In genomic region chr4:48044298-48044697, GRCh38 we compare ENCODE assay signal across 12 cellular contexts. TPM values are rescaled to one million over a fixed set of nuclear protein-coding genes. Genes with fewer than 3 reads are reported as not detected.
DNase-seq lines count a peak whose midpoint lies in the region; ATAC-seq and TF ChIP-seq lines count a peak whose summit lies in the region.
"Had no signal": no experiment of that assay in that cellular context is flagged by ENCODE, and none has a peak within 500 bp of the region (broad histone marks: within the 10 kb centered on the region; RNA-seq: fewer than 3 reads in every experiment).

No MANE protein-coding gene starts in this region.

- DNase-seq in Karpas-422, result peak; percentile 59
- no peak for DNase-seq in activated B cell treated with CpG ODN at 0.5 μM for 24 hours
- no peak for DNase-seq in activated T-cell treated with anti-CD3 and anti-CD28 coated beads, Interleukin-2, amount 50 U/mL, for 72 hours
- no peak for DNase-seq in putamen (ENCODE audit: low spot score)
- DNase-seq in HFFc6, result no peak
- DNase-seq: DMS 273 treated with DMSO at 0.1 percent for 48 hours, HCEC 1CT had no signal

- H3K9me3 Mint-ChIP-seq in activated B cell treated with CpG ODN at 0.5 μM for 24 hours (no peaks in the 10 kb centered on the region), HFFc6 (no peaks in the 10 kb centered on the region)
- H3K9me3 Mint-ChIP-seq in activated T-cell treated with anti-CD3 and anti-CD28 coated beads, Interleukin-2, amount 50 U/mL, for 72 hours, result no peaks in the 10 kb centered on the region

- no peak overlapping the region for H3K9ac ChIP-seq in Karpas-422 (ENCODE audit: low read length)

- H3K4me1 Mint-ChIP-seq in activated B cell treated with CpG ODN at 0.5 μM for 24 hours (peaks cover 68% of the 10 kb centered on the region), HFFc6 (ENCODE audit: low read depth) (no peaks in the 10 kb centered on the region)
- H3K4me1 Mint-ChIP-seq in activated T-cell treated with anti-CD3 and anti-CD28 coated beads, Interleukin-2, amount 50 U/mL, for 72 hours (ENCODE audit: low read depth), result peaks cover 84% of the 10 kb centered on the region

- no peaks in the 10 kb centered on the region for H3K27me3 ChIP-seq in DOHH2 (ENCODE audit: control insufficient read depth, low read length)
- no peaks in the 10 kb centered on the region for H3K27me3 ChIP-seq in Karpas-422 (ENCODE audit: low read length)

- H3K79me2 ChIP-seq in DOHH2 (ENCODE audit: control insufficient read depth, low read length) (no peaks in the 10 kb centered on the region), Karpas-422 (ENCODE audit: low read length) (no peaks in the 10 kb centered on the region)

- intact Hi-C loops in activated B cell treated with CpG ODN at 0.5 μM for 24 hours (cut with micrococcal nuclease), result loop anchor here (10.0 kb wide), 2 partner anchors 479 to 861 kb away; partner anchors contain the start of gene OCIAD2

- TF ChIP-seq CTCF in DOHH2 (IDR thresholded peaks at IDR 0.05; ENCODE audit: low read depth, low read length, poor library complexity, severe bottlenecking) (no peak), activated B cell treated with CpG ODN at 0.5 μM for 24 hours (IDR thresholded peaks at IDR 0.05) (no peak), HFFc6 (IDR thresholded peaks at IDR 0.05) (no peak)

- no peak overlapping the region for H2AFZ ChIP-seq in Karpas-422 (ENCODE audit: low read length)

- no peak for ATAC-seq in activated B cell treated with CpG ODN at 0.5 μM for 24 hours (ENCODE audit: low read depth)
- no peak for ATAC-seq in activated T-cell treated with anti-CD3 and anti-CD28 coated beads, Interleukin-2, amount 50 U/mL, for 72 hours (replicated peaks in 1 of 2)
- ATAC-seq: A549 had no signal

- CTCF ChIA-PET in activated B cell treated with CpG ODN at 0.5 μM for 24 hours (lab: Charles Lee), result interaction anchor here (3.7 kb wide), 1 partner anchor 10 kb away, joined by 13 read pairs; no protein-coding TSS in a partner anchor

- H3K4me2 ChIP-seq in DOHH2 (ENCODE audit: low read length) (peak overlapping the region; percentile 70), Karpas-422 (ENCODE audit: low read depth, low read length, poor library complexity, severe bottlenecking) (peak overlapping the region; percentile 49)
- H3K4me2 ChIP-seq: A549 had no signal

- POLR2A ChIA-PET in activated B cell treated with CpG ODN at 0.5 μM for 24 hours (lab: Charles Lee), result no interaction called here

- no peaks in the 10 kb centered on the region for H3K36me3 ChIP-seq in DOHH2 (ENCODE audit: control insufficient read depth, low read length)
- H3K36me3 ChIP-seq in Karpas-422 (ENCODE audit: insufficient read depth, low read length), result no peaks in the 10 kb centered on the region

- H3K4me1 ChIP-seq in DOHH2 (ENCODE audit: control insufficient read depth, low read length), result peaks cover 92% of the 10 kb centered on the region
- peaks cover 70% of the 10 kb centered on the region for H3K4me1 ChIP-seq in Karpas-422 (ENCODE audit: low read length)
- H3K4me1 ChIP-seq: A549 had no signal

- H3K9me2 ChIP-seq in DOHH2 (replicated peaks; ENCODE audit: control insufficient read depth, low read length) (no peaks in the 10 kb centered on the region), Karpas-422 (replicated peaks; ENCODE audit: insufficient read depth, low read length) (no peaks in the 10 kb centered on the region)

- no peak overlapping the region for H3K27ac Mint-ChIP-seq in activated B cell treated with CpG ODN at 0.5 μM for 24 hours
- H3K27ac Mint-ChIP-seq in activated T-cell treated with anti-CD3 and anti-CD28 coated beads, Interleukin-2, amount 50 U/mL, for 72 hours, result no peak overlapping the region
- H3K27ac Mint-ChIP-seq in HFFc6, result no peak overlapping the region

- H3K4me3 Mint-ChIP-seq in activated B cell treated with CpG ODN at 0.5 μM for 24 hours, result peak overlapping the region; percentile 11
- no peak overlapping the region for H3K4me3 Mint-ChIP-seq in activated T-cell treated with anti-CD3 and anti-CD28 coated beads, Interleukin-2, amount 50 U/mL, for 72 hours
- H3K4me3 Mint-ChIP-seq in HFFc6, result no peak overlapping the region

- peaks cover 32% of the 10 kb centered on the region for H3K27me3 Mint-ChIP-seq in activated B cell treated with CpG ODN at 0.5 μM for 24 hours
- H3K27me3 Mint-ChIP-seq in activated T-cell treated with anti-CD3 and anti-CD28 coated beads, Interleukin-2, amount 50 U/mL, for 72 hours (ENCODE audit: low read depth), result peaks cover 34% of the 10 kb centered on the region
- peaks cover 12% of the 10 kb centered on the region for H3K27me3 Mint-ChIP-seq in HFFc6 (ENCODE audit: insufficient read depth)

- H3K4me3 ChIP-seq in DOHH2 (ENCODE audit: low read length) (peak overlapping the region; percentile 56), Karpas-422 (ENCODE audit: low read length) (no peak overlapping the region)
- H3K4me3 ChIP-seq: A549 had no signal

- peaks cover 9% of the 10 kb centered on the region for H3F3A ChIP-seq in DOHH2 (ENCODE audit: control insufficient read depth, insufficient read depth)

- H3K36me3 Mint-ChIP-seq in activated B cell treated with CpG ODN at 0.5 μM for 24 hours (ENCODE audit: low read depth) (no peaks in the 10 kb centered on the region), HFFc6 (ENCODE audit: low read depth) (no peaks in the 10 kb centered on the region)
- no peaks in the 10 kb centered on the region for H3K36me3 Mint-ChIP-seq in activated T-cell treated with anti-CD3 and anti-CD28 coated beads, Interleukin-2, amount 50 U/mL, for 72 hours (ENCODE audit: insufficient read depth in 2 of 2)

- no peaks in the 10 kb centered on the region for H3K9me3 ChIP-seq in DOHH2 (ENCODE audit: control insufficient read depth, insufficient read depth, low read length)
- H3K9me3 ChIP-seq in Karpas-422 (ENCODE audit: low read length), result no peaks in the 10 kb centered on the region
- H3K9me3 ChIP-seq: A549 had no signal

- H4K20me1 ChIP-seq in DOHH2 (ENCODE audit: control insufficient read depth, insufficient read depth, low read depth, low read length) (no peaks in the 10 kb centered on the region), Karpas-422 (ENCODE audit: insufficient read depth, low read depth, low read length) (no peaks in the 10 kb centered on the region)

- H3K27ac ChIP-seq in DOHH2 (ENCODE audit: low read depth, low read length) (no peak overlapping the region), Karpas-422 (ENCODE audit: low read length) (no peak overlapping the region)
- H3K27ac ChIP-seq: A549, HL-60 had no signal

RNA-seq across cellular contexts. Expression of gene NIPAL1, which starts 27.7 kb away (rescaled TPM):
- total RNA-seq in Karpas-422 (2014; rRNA removed; shearing (Covaris generic); ENCODE audit: low replicate concordance), result 0.89 and 3.0 TPM in 2 replicates
- 0.69 and 0.73 TPM in 2 replicates for total RNA-seq in activated B cell treated with CpG ODN at 0.5 μM for 24 hours
- total RNA-seq in activated T-cell treated with anti-CD3 and anti-CD28 coated beads, Interleukin-2, amount 50 U/mL, for 72 hours, result 1 to 10 TPM; 1.6 to 1.7 TPM
- 1 to 10 TPM in 1 of 6 experiments, under 1 TPM in 5; 0.22 to 1.3 (median 0.48) TPM for total RNA-seq in HFFc6 (2021; fragmentation: NEBNext Ultra II Directional; extraction: Animal tissue kit (Norgen Biotek cat#: 25700))

RNA-seq across cellular contexts. Expression of gene CNGA1, which starts 27.8 kb away (rescaled TPM):
- not detected in 2 replicates for total RNA-seq in Karpas-422 (2014; rRNA removed; shearing (Covaris generic); ENCODE audit: low replicate concordance)
- total RNA-seq in activated B cell treated with CpG ODN at 0.5 μM for 24 hours, result not detected in 2 replicates
- total RNA-seq in activated T-cell treated with anti-CD3 and anti-CD28 coated beads, Interleukin-2, amount 50 U/mL, for 72 hours, result under 1 TPM in 1 of 2 donors, not detected in 1; 0.32 TPM
- not detected for total RNA-seq in HFFc6 (2021; fragmentation: NEBNext Ultra II Directional; extraction: Animal tissue kit (Norgen Biotek cat#: 25700))
- total RNA-seq: G401, H4 had no signal
